Comparison of ENCODE assay signal across 13 cellular contexts in genomic region chr1:174815474-174815908, GRCh38.
DNase-seq lines count a peak whose midpoint lies in the region; ATAC-seq and TF ChIP-seq lines count a peak whose summit lies in the region.
"Had no signal": no experiment of that assay in that cellular context is flagged by ENCODE, and none has a peak within 500 bp of the region (broad histone marks: within the 10 kb centered on the region; RNA-seq: fewer than 3 reads in every experiment).

No MANE protein-coding gene starts in this region.

- no peaks in the 10 kb centered on the region for H3K79me2 ChIP-seq in GM23248 (ENCODE audit: insufficient read depth)

- H3K4me2 ChIP-seq in GM23248 (ENCODE audit: unreplicated experiment) = peak overlapping the region; percentile 31

- in situ Hi-C loops in GM23248 (cut with MboI) = no loop called here

- H3K9me2 ChIP-seq in GM23248 (ENCODE audit: insufficient read depth) = no peaks in the 10 kb centered on the region

- H3K36me3 ChIP-seq in GM23248 (ENCODE audit: low read depth) (no peaks in the 10 kb centered on the region), A673 (ENCODE audit: insufficient read depth, low read length, poor library complexity, severe bottlenecking) (no peaks in the 10 kb centered on the region)
- H3K36me3 ChIP-seq: vagina had no signal

- ATAC-seq in GM18861 (IDR thresholded peaks at IDR 0.05; ENCODE audit: unreplicated experiment) (peak; percentile 56), HG03521 (IDR thresholded peaks at IDR 0.05; ENCODE audit: unreplicated experiment) (peak; percentile 48)

- no peaks in the 10 kb centered on the region for H3K27me3 ChIP-seq in GM23248 (replicated peaks; ENCODE audit: insufficient read depth)
- no peaks in the 10 kb centered on the region for H3K27me3 ChIP-seq in A673 (replicated peaks; ENCODE audit: insufficient read depth, low read depth, low read length, poor library complexity)
- H3K27me3 ChIP-seq: vagina had no signal

- POLR2A ChIA-PET in A673 (lab: Charles Lee; ENCODE audit: low non-redundant PET) = no interaction called here

- H3K9me3 ChIP-seq in GM23248 (ENCODE audit: low read depth) (no peaks in the 10 kb centered on the region), A673 (ENCODE audit: low read depth, low read length, poor library complexity, severe bottlenecking) (no peaks in the 10 kb centered on the region)
- H3K9me3 ChIP-seq: Caco-2, vagina had no signal

- H3K27ac ChIP-seq in GM23248 (no peak overlapping the region), A673 (ENCODE audit: low read depth, low read length, poor library complexity, severe bottlenecking) (no peak overlapping the region)
- H3K27ac ChIP-seq: vagina had no signal

- no peak overlapping the region for H3K4me3 ChIP-seq in GM23248
- no peak overlapping the region for H3K4me3 ChIP-seq in A673 (ENCODE audit: low read depth, low read length, poor library complexity, severe bottlenecking)
- H3K4me3 ChIP-seq: vagina had no signal

- no TSS peak for BruUV-seq in A673 (replicated peaks; lab: Mats Ljungman, UMichigan)

- no peaks in the 10 kb centered on the region; the same call in 1 of the 2 replicates for H3F3A ChIP-seq in GM23248 (ENCODE audit: insufficient read depth)

- CTCF ChIA-PET in A673 (lab: Charles Lee) = no interaction called here

- TF ChIP-seq CTCF in A673 (conservative IDR thresholded peaks at IDR 0.05; ENCODE audit: low read depth, low read length) = no peak

- H3K9ac ChIP-seq in GM23248 = no peak overlapping the region

- H3K4me1 ChIP-seq in GM23248 (ENCODE audit: insufficient read depth) = peaks cover 12% of the 10 kb centered on the region
- H3K4me1 ChIP-seq in A673 (ENCODE audit: insufficient read depth, low read length, poor library complexity, severe bottlenecking) = no peaks in the 10 kb centered on the region
- H3K4me1 ChIP-seq: vagina had no signal

- H2AFZ ChIP-seq in GM23248 = no peak overlapping the region

- intact Hi-C loops in A673 (cut with micrococcal nuclease; ENCODE audit: unreplicated experiment) = loop anchor here (2.0 kb wide), 1 partner anchor 39 kb away; no protein-coding TSS in a partner anchor

- no peak for DNase-seq in GM23248
- DNase-seq in globus pallidus (ENCODE audit: low spot score) = peak; percentile 11
- no peak for DNase-seq in A673 (ENCODE audit: low spot score)
- DNase-seq in NCI-H2107 (lab: John Stamatoyannopoulos, UW) = no peak
- no peak for DNase-seq in DMS 273 treated with DMSO at 0.1 percent for 48 hours (lab: John Stamatoyannopoulos, UW)
- DNase-seq in GM19240 (ENCODE audit: insufficient read length, low spot score) = no peak
- DNase-seq: activated CD4-positive, CD25-positive, alpha-beta regulatory T cell treated with anti-CD3 and anti-CD28 coated beads, Interleukin-2, amount 50 U/mL, for 72 hours; Caco-2; NCI-H2171; SHP77 had no signal

- H4K20me1 ChIP-seq in GM23248 (ENCODE audit: insufficient read depth) = no peaks in the 10 kb centered on the region
